1 cellular context compared by ENCODE assay signal in the genomic region with DNA sequence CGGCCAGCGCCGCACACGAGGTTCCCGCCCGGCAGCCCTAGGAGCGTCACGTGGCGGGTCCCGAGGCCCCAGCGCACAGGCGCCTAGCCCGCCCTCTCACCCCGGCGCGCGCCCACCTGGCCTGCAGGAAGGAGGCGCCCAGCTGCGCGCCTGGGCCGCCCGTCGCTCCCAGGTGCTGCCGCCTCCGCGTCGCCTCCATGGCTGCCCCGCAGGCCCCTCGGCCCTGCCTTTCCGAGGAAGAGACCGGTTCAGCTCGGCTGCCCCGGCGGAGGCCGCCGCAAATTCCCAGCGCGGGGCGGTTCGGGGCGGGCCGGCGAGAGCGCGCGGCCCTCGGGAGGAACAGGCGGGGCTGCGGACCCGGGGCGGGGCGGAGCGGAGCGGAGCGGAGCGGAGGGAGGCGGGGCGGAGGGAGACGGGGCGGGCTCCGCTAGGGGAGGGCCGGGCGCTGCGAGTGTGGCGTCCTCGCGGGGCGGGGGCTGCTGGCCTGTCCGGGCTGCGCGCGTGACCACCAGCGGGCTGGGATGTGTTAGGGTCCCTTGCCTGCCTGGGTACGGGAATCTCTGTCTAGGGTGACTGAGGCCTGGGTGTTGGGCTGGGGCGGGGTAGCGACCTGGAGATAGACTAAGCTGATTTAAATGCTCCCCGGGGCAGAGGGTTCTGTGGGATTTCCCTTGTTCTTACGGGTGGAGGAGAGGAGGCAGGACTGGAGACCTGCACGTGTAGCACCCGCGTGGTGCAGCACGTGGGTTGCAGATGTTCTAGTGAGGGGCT.
TF ChIP-seq lines count a peak whose summit lies in the region.

A gene (minus strand): TSS at position 343 of the 771 bp plus-strand sequence. CDS start 144 bp downstream, at position 199.

TF ChIP-seq in HEK293, 187 proteins besides CTCF, POLR2A, EP300 and RAD21 (continued from another document):
- TF ChIP-seq, protein P1, sequence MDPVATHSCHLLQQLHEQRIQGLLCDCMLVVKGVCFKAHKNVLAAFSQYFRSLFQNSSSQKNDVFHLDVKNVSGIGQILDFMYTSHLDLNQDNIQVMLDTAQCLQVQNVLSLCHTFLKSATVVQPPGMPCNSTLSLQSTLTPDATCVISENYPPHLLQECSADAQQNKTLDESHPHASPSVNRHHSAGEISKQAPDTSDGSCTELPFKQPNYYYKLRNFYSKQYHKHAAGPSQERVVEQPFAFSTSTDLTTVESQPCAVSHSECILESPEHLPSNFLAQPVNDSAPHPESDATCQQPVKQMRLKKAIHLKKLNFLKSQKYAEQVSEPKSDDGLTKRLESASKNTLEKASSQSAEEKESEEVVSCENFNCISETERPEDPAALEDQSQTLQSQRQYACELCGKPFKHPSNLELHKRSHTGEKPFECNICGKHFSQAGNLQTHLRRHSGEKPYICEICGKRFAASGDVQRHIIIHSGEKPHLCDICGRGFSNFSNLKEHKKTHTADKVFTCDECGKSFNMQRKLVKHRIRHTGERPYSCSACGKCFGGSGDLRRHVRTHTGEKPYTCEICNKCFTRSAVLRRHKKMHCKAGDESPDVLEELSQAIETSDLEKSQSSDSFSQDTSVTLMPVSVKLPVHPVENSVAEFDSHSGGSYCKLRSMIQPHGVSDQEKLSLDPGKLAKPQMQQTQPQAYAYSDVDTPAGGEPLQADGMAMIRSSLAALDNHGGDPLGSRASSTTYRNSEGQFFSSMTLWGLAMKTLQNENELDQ (tag by site-specific recombination; IDR thresholded peaks at IDR 0.05; ENCODE audit: low read depth), result no peak
- peak; percentile 41; the same call in 1 of the 2 replicates for TF ChIP-seq MEIS1 (CRISPR knock-in tag; IDR thresholded peaks at IDR 0.05; ENCODE audit: borderline replicate concordance)
- TF ChIP-seq ZEB2 (tag by site-specific recombination; IDR thresholded peaks at IDR 0.05), result peak; percentile 75
- TF ChIP-seq OSR2 (tag by site-specific recombination; IDR thresholded peaks at IDR 0.05), result peak; percentile 32; the same call in 1 of the 2 replicates
- no peak for TF ChIP-seq ZNF16 (tag by site-specific recombination; IDR thresholded peaks at IDR 0.05; ENCODE audit: low read depth)
- TF ChIP-seq ZNF138 (tag by site-specific recombination; IDR thresholded peaks at IDR 0.05; ENCODE audit: borderline replicate concordance), result no peak
- TF ChIP-seq SCRT2 (tag by site-specific recombination; IDR thresholded peaks at IDR 0.05), result no peak
- no peak for TF ChIP-seq ZNF112 (tag by site-specific recombination; IDR thresholded peaks at IDR 0.05)
- TF ChIP-seq ZNF600 (tag by site-specific recombination; IDR thresholded peaks at IDR 0.05), result no peak; the same call in 1 of the 2 replicates
- peak; percentile 60; the same call in 1 of the 2 replicates for TF ChIP-seq ZXDB (tag by site-specific recombination; IDR thresholded peaks at IDR 0.05)
- TF ChIP-seq ZNF184 (tag by site-specific recombination; IDR thresholded peaks at IDR 0.05), result 0 out of 2 replicates have a peak, but pooled peaks have one; percentile 31
- no peak for TF ChIP-seq BCL11A (tag by site-specific recombination; IDR thresholded peaks at IDR 0.05; ENCODE audit: low read depth)
- TF ChIP-seq SP2 (tag by site-specific recombination; IDR thresholded peaks at IDR 0.05), result peak; percentile 55
- TF ChIP-seq ZNF596 (tag by site-specific recombination; IDR thresholded peaks at IDR 0.05), result peak; percentile 50; the same call in 1 of the 2 replicates
- 0 out of 2 replicates have a peak, but pooled peaks have one; percentile 43 for TF ChIP-seq YY1 (tag by site-specific recombination; IDR thresholded peaks at IDR 0.05)
- TF ChIP-seq, protein P2, sequence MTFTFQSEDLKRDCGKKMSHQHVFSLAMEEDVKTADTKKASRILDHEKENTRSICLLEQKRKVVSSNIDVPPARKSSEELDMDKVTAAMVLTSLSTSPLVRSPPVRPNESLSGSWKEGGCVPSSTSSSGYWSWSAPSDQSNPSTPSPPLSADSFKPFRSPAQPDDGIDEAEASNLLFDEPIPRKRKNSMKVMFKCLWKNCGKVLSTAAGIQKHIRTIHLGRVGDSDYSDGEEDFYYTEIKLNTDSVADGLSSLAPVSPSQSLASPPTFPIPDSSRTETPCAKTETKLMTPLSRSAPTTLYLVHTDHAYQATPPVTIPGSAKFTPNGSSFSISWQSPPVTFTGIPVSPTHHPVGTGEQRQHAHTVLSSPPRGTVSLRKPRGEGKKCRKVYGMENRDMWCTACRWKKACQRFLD (tag by site-specific recombination; IDR thresholded peaks at IDR 0.05), result no peak
- TF ChIP-seq ZNF701 (tag by site-specific recombination; IDR thresholded peaks at IDR 0.05), result no peak
- no peak for TF ChIP-seq ZNF837 (tag by site-specific recombination; IDR thresholded peaks at IDR 0.05)
- TF ChIP-seq ZNF2 (tag by site-specific recombination; IDR thresholded peaks at IDR 0.05), result peak; percentile 30; the same call in 1 of the 2 replicates
- TF ChIP-seq ZSCAN30 (tag by site-specific recombination; IDR thresholded peaks at IDR 0.05), result peak; percentile 92
- TF ChIP-seq, protein P3, sequence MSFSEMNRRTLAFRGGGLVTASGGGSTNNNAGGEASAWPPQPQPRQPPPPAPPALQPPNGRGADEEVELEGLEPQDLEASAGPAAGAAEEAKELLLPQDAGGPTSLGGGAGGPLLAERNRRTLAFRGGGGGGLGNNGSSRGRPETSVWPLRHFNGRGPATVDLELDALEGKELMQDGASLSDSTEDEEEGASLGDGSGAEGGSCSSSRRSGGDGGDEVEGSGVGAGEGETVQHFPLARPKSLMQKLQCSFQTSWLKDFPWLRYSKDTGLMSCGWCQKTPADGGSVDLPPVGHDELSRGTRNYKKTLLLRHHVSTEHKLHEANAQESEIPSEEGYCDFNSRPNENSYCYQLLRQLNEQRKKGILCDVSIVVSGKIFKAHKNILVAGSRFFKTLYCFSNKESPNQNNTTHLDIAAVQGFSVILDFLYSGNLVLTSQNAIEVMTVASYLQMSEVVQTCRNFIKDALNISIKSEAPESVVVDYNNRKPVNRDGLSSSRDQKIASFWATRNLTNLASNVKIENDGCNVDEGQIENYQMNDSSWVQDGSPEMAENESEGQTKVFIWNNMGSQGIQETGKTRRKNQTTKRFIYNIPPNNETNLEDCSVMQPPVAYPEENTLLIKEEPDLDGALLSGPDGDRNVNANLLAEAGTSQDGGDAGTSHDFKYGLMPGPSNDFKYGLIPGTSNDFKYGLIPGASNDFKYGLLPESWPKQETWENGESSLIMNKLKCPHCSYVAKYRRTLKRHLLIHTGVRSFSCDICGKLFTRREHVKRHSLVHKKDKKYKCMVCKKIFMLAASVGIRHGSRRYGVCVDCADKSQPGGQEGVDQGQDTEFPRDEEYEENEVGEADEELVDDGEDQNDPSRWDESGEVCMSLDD (tag by site-specific recombination; IDR thresholded peaks at IDR 0.05), result no peak
- TF ChIP-seq, protein P4, sequence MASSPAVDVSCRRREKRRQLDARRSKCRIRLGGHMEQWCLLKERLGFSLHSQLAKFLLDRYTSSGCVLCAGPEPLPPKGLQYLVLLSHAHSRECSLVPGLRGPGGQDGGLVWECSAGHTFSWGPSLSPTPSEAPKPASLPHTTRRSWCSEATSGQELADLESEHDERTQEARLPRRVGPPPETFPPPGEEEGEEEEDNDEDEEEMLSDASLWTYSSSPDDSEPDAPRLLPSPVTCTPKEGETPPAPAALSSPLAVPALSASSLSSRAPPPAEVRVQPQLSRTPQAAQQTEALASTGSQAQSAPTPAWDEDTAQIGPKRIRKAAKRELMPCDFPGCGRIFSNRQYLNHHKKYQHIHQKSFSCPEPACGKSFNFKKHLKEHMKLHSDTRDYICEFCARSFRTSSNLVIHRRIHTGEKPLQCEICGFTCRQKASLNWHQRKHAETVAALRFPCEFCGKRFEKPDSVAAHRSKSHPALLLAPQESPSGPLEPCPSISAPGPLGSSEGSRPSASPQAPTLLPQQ (tag by site-specific recombination; IDR thresholded peaks at IDR 0.05), result peak; percentile 36; the same call in 1 of the 2 replicates
- no peak for TF ChIP-seq ZIC2 (tag by site-specific recombination; IDR thresholded peaks at IDR 0.05)
- peak; percentile 28; the same call in 1 of the 2 replicates for TF ChIP-seq ZNF423 (tag by site-specific recombination; IDR thresholded peaks at IDR 0.05)
- no peak for TF ChIP-seq ZNF302 (tag by site-specific recombination; IDR thresholded peaks at IDR 0.05; ENCODE audit: low read depth)
- peak; percentile 78 for TF ChIP-seq KLF10 (tag by site-specific recombination; IDR thresholded peaks at IDR 0.05)
- peak; percentile 46; the same call in 1 of the 2 replicates for TF ChIP-seq ZNF629 (tag by site-specific recombination; IDR thresholded peaks at IDR 0.05)
- TF ChIP-seq, protein P5, sequence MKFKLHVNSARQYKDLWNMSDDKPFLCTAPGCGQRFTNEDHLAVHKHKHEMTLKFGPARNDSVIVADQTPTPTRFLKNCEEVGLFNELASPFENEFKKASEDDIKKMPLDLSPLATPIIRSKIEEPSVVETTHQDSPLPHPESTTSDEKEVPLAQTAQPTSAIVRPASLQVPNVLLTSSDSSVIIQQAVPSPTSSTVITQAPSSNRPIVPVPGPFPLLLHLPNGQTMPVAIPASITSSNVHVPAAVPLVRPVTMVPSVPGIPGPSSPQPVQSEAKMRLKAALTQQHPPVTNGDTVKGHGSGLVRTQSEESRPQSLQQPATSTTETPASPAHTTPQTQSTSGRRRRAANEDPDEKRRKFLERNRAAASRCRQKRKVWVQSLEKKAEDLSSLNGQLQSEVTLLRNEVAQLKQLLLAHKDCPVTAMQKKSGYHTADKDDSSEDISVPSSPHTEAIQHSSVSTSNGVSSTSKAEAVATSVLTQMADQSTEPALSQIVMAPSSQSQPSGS (tag by site-specific recombination; IDR thresholded peaks at IDR 0.05; ENCODE audit: low read depth), result no peak
- TF ChIP-seq ZNF623 (tag by site-specific recombination; IDR thresholded peaks at IDR 0.05), result 0 out of 2 replicates have a peak, but pooled peaks have one; percentile 13
